1 cellular context compared by ENCODE assay signal in genomic region chr6:29723666-29724588, GRCh38.
TF ChIP-seq lines count a peak whose summit lies in the region.

No MANE protein-coding gene starts in this region.

TF ChIP-seq in HEK293, 187 proteins besides CTCF, POLR2A, EP300 and RAD21 (continued from another document):
- TF ChIP-seq ZNF26 (tag by site-specific recombination; IDR thresholded peaks at IDR 0.05) (no peak), KLF9 (tag by site-specific recombination; IDR thresholded peaks at IDR 0.05; ENCODE audit: low read depth) (peak; percentile 79), ZNF391 (tag by site-specific recombination; IDR thresholded peaks at IDR 0.05; ENCODE audit: borderline replicate concordance, low read depth) (no peak), ZIC2 (tag by site-specific recombination; IDR thresholded peaks at IDR 0.05) (0 out of 2 replicates have a peak, but pooled peaks have one; percentile 22), ZFP41 (tag by site-specific recombination; IDR thresholded peaks at IDR 0.05; ENCODE audit: borderline replicate concordance) (no peak)
